33 cellular contexts compared by ENCODE assay signal in genomic region chr9:70888471-70888870, GRCh38.
"Had no signal": no experiment of that assay in that cellular context is flagged by ENCODE, and none has a peak within 500 bp of the region (broad histone marks: within the 10 kb centered on the region; RNA-seq: fewer than 3 reads in every experiment).

No MANE protein-coding gene starts in this region.

- H3K4me1 ChIP-seq: adrenal gland, ascending aorta, body of pancreas, breast epithelium had no signal

- H3K27me3 ChIP-seq: adrenal gland, ascending aorta, body of pancreas, brain microvascular endothelial cell, breast epithelium, cardiac muscle cell had no signal

- H3K27ac ChIP-seq: adrenal gland, ascending aorta, body of pancreas, brain microvascular endothelial cell, breast epithelium, cardiac muscle cell had no signal

- H3K9me3 ChIP-seq: adrenal gland, ascending aorta, body of pancreas, breast epithelium had no signal

- ATAC-seq: activated naive CD4-positive, alpha-beta T cell treated with anti-CD3 and anti-CD28 coated beads, Interleukin-2, amount 50 U/mL, for 72 hours; activated naive CD8-positive, alpha-beta T cell treated with anti-CD3 and anti-CD28 coated beads, Interleukin-2, amount 50 U/mL, for 24 hours; activated T-cell treated with anti-CD3 and anti-CD28 coated beads, Interleukin-2, amount 50 U/mL, for 4 hours; activated T-cell treated with anti-CD3 and anti-CD28 coated beads, Interleukin-2, amount 50 U/mL, for 72 hours; activated T-helper 17 cell treated with anti-CD3 and anti-CD28 coated beads, Interleukin-2, amount 50 U/mL, for 72 hours; body of pancreas had no signal

- FAIRE-seq: astrocyte, bronchial epithelial cell had no signal

- H3K4me3 ChIP-seq: adrenal gland, ascending aorta, body of pancreas, breast epithelium, cardiac muscle cell had no signal

- H3K36me3 ChIP-seq: adrenal gland, ascending aorta, brain microvascular endothelial cell, breast epithelium, cardiac muscle cell had no signal

- DNase-seq: activated effector memory CD4-positive, alpha-beta T cell treated with anti-CD3 and anti-CD28 coated beads, Interleukin-2, amount 50 U/mL, for 16 hours; activated effector memory CD4-positive, alpha-beta T cell treated with Interleukin-2 at 50 U/mL for 16 hours; activated gamma-delta T cell; activated gamma-delta T cell treated with Interleukin-2 at 50 U/mL for 16 hours; activated naive CD4-positive, alpha-beta T cell; activated naive CD4-positive, alpha-beta T cell treated with anti-CD3 and anti-CD28 coated beads for 36 hours; activated naive CD4-positive, alpha-beta T cell treated with anti-CD3 and anti-CD28 coated beads, Interleukin-2, amount 10 ng/mL, durations not matched to agents 7 days and 5 days; activated naive CD4-positive, alpha-beta T cell treated with anti-CD3 and anti-CD28 coated beads, Interleukin-2, amount 50 U/mL, for 16 hours; activated naive CD4-positive, alpha-beta T cell treated with Interleukin-2 at 50 U/mL for 16 hours; activated naive CD8-positive, alpha-beta T cell treated with anti-CD3 and anti-CD28 coated beads for 36 hours; activated naive CD8-positive, alpha-beta T cell treated with anti-CD3 and anti-CD28 coated beads, Interleukin-2, amount 10 ng/mL, durations not matched to agents 7 days and 5 days; activated naive CD8-positive, alpha-beta T cell treated with anti-CD3 and anti-CD28 coated beads, Interleukin-2, amount 50 U/mL, for 24 hours; activated T-cell treated with anti-CD3 and anti-CD28 coated beads, Interleukin-2, amount 50 U/mL, for 24 hours; activated T-cell treated with anti-CD3 and anti-CD28 coated beads, Interleukin-2, amount 50 U/mL, for 4 hours; activated T-cell treated with anti-CD3 and anti-CD28 coated beads, Interleukin-2, amount 50 U/mL, for 48 hours; activated T-cell treated with anti-CD3 and anti-CD28 coated beads, Interleukin-2, amount 50 U/mL, for 72 hours; adrenal gland; amniotic stem cell; amygdala; anterior cingulate cortex; aorta; body of pancreas; brain microvascular endothelial cell; caudate nucleus; central memory CD4-positive, alpha-beta T cell; cerebellar nuclear complex had no signal
